In the genomic region with DNA sequence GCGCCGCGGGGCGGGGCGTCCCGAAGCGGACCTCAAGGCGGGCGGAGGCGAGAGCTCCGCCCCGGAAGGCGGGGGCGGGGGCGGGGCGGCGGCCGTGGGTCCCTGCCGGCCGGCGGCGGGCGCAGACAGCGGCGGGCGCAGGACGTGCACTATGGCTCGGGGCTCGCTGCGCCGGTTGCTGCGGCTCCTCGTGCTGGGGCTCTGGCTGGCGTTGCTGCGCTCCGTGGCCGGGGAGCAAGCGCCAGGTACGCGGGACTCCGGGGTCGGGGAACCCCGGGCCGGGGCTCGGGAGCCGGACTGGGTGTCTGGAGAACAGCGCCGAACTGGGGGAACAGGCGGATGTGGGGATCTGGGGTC, we compare ENCODE assay signal across 8 cellular contexts. TPM values are rescaled to one million over a fixed set of nuclear protein-coding genes. Genes with fewer than 3 reads are reported as not detected.
A peak's percentile ranks its signal among the peaks of the same experiment; 100 is the strongest.
DNase-seq lines count a peak whose midpoint lies in the region; ATAC-seq and TF ChIP-seq lines count a peak whose summit lies in the region.

A gene with protein sequence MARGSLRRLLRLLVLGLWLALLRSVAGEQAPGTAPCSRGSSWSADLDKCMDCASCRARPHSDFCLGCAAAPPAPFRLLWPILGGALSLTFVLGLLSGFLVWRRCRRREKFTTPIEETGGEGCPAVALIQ (plus strand): TSS at position 122 of the 357 bp plus-strand sequence. CDS start 30 bp downstream, at position 152.

- no peaks in the 10 kb centered on the region for H3K9me3 ChIP-seq in HUES48 (ENCODE audit: control insufficient read depth, insufficient read depth, low read length)
- no peaks in the 10 kb centered on the region for H3K9me3 ChIP-seq in parathyroid adenoma (ENCODE audit: control insufficient read depth, low read length)
- no peaks in the 10 kb centered on the region for H3K9me3 ChIP-seq in aorta (ENCODE audit: control insufficient read depth, low read length)

- H3K4me1 ChIP-seq in HUES48 (ENCODE audit: control insufficient read depth, insufficient read depth, low read length) (peaks cover 24% of the 10 kb centered on the region), parathyroid adenoma (peaks cover 18% of the 10 kb centered on the region), aorta (ENCODE audit: control insufficient read depth in 1 of 2, insufficient read depth in 2 of 2, low read length in 2 of 2) (no peaks in the 10 kb centered on the region)

- WGBS in adipose tissue, 3 donors: 0 to 1% (median 1%) methylated on average over 38 to 49 of the region's 49 CpGs
- 1% methylated on average over 36 to 49 of the region's 49 CpGs for WGBS in aorta, 2 donors

- ATAC-seq in Right ventricle myocardium superior (ENCODE audit: poor library complexity) (peak; percentile 59), aorta (ENCODE audit: low FRiP score) (peak; percentile 36), HG03095 (IDR thresholded peaks at IDR 0.05; ENCODE audit: unreplicated experiment) (no peak)

- peak within 1 kb of the TSS; percentile 98 for H3K4me3 ChIP-seq in HUES48 (ENCODE audit: low read depth, low read length)
- H3K4me3 ChIP-seq in parathyroid adenoma (ENCODE audit: low read depth, low read length): peak within 1 kb of the TSS; percentile 73
- H3K4me3 ChIP-seq in aorta (ENCODE audit: low read length in 2 of 2): peak within 1 kb of the TSS; percentile 71 to 87

- H3K79me2 ChIP-seq in parathyroid adenoma: no peaks in the 10 kb centered on the region

- intact Hi-C loops in Right ventricle myocardium superior (cut with DNase I) (no loop called here), aorta (cut with DNase I) (loop anchor here in 1 of 2 donors (2.0 kb wide), 1 partner anchor 263 kb away; a partner anchor contains a TSS)

- H3K27me3 ChIP-seq in HUES48 (ENCODE audit: control insufficient read depth, insufficient read depth, low read length): no peaks in the 10 kb centered on the region
- no peaks in the 10 kb centered on the region for H3K27me3 ChIP-seq in parathyroid adenoma (ENCODE audit: control insufficient read depth, insufficient read depth, low read length)
- peaks cover 0 to 2% of the 10 kb centered on the region in 2 donors for H3K27me3 ChIP-seq in aorta (ENCODE audit: control insufficient read depth in 1 of 2, insufficient read depth in 2 of 2, low read length in 1 of 2)

- DNase-seq in EH (ENCODE audit: low read depth) (peak; percentile 85), SKM-1 treated with dmso at 0.1 percent for 144 hours (lab: John Stamatoyannopoulos, UW; ENCODE audit: unreplicated experiment) (peak; percentile 70), Right ventricle myocardium superior (peak; percentile 89), aorta (peak; percentile 85 to 94)

- H3K36me3 ChIP-seq in HUES48 (ENCODE audit: control insufficient read depth, insufficient read depth, low read length): peaks cover 14% of the 10 kb centered on the region
- no peaks in the 10 kb centered on the region for H3K36me3 ChIP-seq in parathyroid adenoma (ENCODE audit: control insufficient read depth, insufficient read depth, low read length)
- H3K36me3 ChIP-seq in aorta (ENCODE audit: control insufficient read depth in 1 of 2, insufficient read depth in 2 of 2, low read length in 1 of 2): no peaks in the 10 kb centered on the region

- peak within 1 kb of the TSS; percentile 97 for H3K9ac ChIP-seq in HUES48 (ENCODE audit: low read depth, low read length)
- H3K9ac ChIP-seq in parathyroid adenoma: peak within 1 kb of the TSS; percentile 43

- H3K27ac ChIP-seq in HUES48 (ENCODE audit: low read depth, low read length) (peak within 1 kb of the TSS; percentile 100), adipose tissue (ENCODE audit: low read depth, low read length) (peak within 1 kb of the TSS; percentile 30), parathyroid adenoma (peak within 1 kb of the TSS; percentile 97), aorta (ENCODE audit: low read depth in 1 of 2, low read length in 2 of 2) (peak within 1 kb of the TSS; percentile 93 to 98)

- no peak for TF ChIP-seq CTCF in parathyroid adenoma (IDR thresholded peaks at IDR 0.05)

- peak within 1 kb of the TSS; percentile 99 for H3K4me2 ChIP-seq in parathyroid adenoma (ENCODE audit: low read length)

- H2AFZ ChIP-seq in parathyroid adenoma: peak within 1 kb of the TSS; percentile 83

RNA-seq across cellular contexts. Expression of the gene that starts here (rescaled TPM):
- polyA plus RNA-seq in adipose tissue (100 to 1,000 TPM in 1 of 3 donors, 10 to 100 TPM in 2; 23.7 to 149 (median 50.2) TPM), aorta (100 to 1,000 TPM in 1 of 2 donors, 10 to 100 TPM in 1; 84.9 to 107 TPM)
- total RNA-seq in Right ventricle myocardium superior (29.4 TPM), aorta (100 to 1,000 TPM in 1 of 2 donors, 10 to 100 TPM in 1; 60.4 to 271 TPM)

Comparison
In these comparisons a context has a peak if more than half of its experiments do, and no peak if none do; other contexts are left out.
1. H3K27ac ChIP-seq: peak in every context shown above with its lines; median percentile 100 in HUES48; 97 in parathyroid adenoma; 96 in aorta; 30 in adipose tissue.